Comparison of ENCODE assay signal across 8 cellular contexts in the genomic region with DNA sequence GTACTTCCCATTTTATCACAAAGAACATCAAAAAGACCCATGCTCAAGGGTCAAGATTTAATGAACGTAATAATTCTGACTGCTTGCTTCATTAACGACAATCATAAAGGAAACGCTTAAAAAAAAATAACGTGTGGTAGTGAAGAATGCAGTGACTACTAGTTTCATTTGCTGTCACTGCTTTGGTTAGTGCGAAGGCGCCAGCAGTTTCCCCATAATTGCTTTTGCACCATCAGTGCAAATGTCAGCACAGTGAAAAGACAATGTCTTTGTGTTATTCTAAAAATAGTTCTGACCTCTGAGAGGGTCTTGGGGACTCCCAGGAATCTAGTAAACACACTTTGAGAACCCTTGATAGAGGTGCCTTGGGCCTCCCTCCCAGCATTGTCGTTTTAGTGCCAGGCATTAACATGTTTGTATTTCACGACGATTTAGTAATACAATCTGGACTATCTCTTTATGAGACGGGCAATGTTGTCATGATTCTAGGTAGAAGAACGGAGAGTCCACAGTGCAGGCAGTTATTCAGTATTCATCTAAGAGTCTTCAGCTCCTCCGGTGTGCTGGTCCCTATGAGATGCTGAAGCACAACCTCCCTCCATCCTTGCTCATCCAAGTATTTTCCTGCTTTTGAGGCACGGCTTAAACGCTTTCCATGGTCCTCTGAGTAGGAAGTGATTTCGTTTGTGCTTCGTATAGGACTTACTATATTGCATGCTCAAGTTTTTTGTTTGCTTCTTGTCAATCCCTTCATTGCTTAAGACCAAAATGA.
DNase-seq lines count a peak whose midpoint lies in the region; ATAC-seq, FAIRE-seq and TF ChIP-seq lines count a peak whose summit lies in the region.

No MANE protein-coding gene starts in this region.

- H3K4me1 ChIP-seq in H1 (replicated peaks in 1 of 4; ENCODE audit: control insufficient read depth in 3 of 4, insufficient read depth in 4 of 4, low read length in 3 of 4), result peaks cover 5 to 29% (median 21%) of the 10 kb centered on the region in 4 experiments; a peak in 5 of 7 replicates

- peak overlapping the region; percentile 97 for H3K4me3 Mint-ChIP-seq in natural killer cell treated with Interleukin-12 subunit alpha and Interleukin-12 subunit beta and Interleukin-15 and Interleukin-18, amount 100 ng/mL, for 72 hours
- H3K4me3 Mint-ChIP-seq in type B pancreatic cell, result peak overlapping the region; percentile 96

- no peak overlapping the region for H2BK120ac ChIP-seq in H1 (replicated peaks; ENCODE audit: low read depth, low read length)

- H3K23me2 ChIP-seq in H1 (ENCODE audit: low read depth, low read length), result peaks cover 14% of the 10 kb centered on the region

- H2AFZ ChIP-seq in H1 (ENCODE audit: low read length), result no peak overlapping the region

- H3K27me3 Mint-ChIP-seq in natural killer cell treated with Interleukin-12 subunit alpha and Interleukin-12 subunit beta and Interleukin-15 and Interleukin-18, amount 100 ng/mL, for 72 hours, result no peaks in the 10 kb centered on the region
- no peaks in the 10 kb centered on the region for H3K27me3 Mint-ChIP-seq in type B pancreatic cell

- no peak overlapping the region for H3K14ac ChIP-seq in H1 (ENCODE audit: insufficient read length)

- H3K27ac ChIP-seq in HL-60 (replicated peaks) (peak overlapping the region; percentile 98), VCaP (peak overlapping the region; percentile 99), H1 (ENCODE audit: low read depth, low read length) (no peak overlapping the region)

- no peak overlapping the region for H3K23ac ChIP-seq in H1 (ENCODE audit: insufficient read length)

- H3K79me2 ChIP-seq in H1 (ENCODE audit: control insufficient read depth in 1 of 2, insufficient read depth in 2 of 2, low read length in 2 of 2), result peaks cover 7 to 64% of the 10 kb centered on the region in 2 experiments

- H3K27me3 ChIP-seq in HL-60 (ENCODE audit: insufficient read depth, poor library complexity, severe bottlenecking) (no peaks in the 10 kb centered on the region), H1 (replicated peaks in 1 of 4; ENCODE audit: control insufficient read depth in 3 of 4, extremely low read depth in 1 of 4, insufficient read depth in 3 of 4, low read length in 3 of 4) (no peaks in the 10 kb centered on the region)

- H3K4me3 ChIP-seq in HL-60 (replicated peaks; ENCODE audit: insufficient read depth, low read length) (peak overlapping the region; percentile 89), H1 (ENCODE audit: extremely low read depth in 1 of 4, insufficient read depth in 2 of 4, low read depth in 3 of 4, low read length in 4 of 4) (peak overlapping the region; percentile 63 to 94 (median 88); a peak in 7 of 8 replicates)

- H2AK5ac ChIP-seq in H1 (ENCODE audit: low read depth, low read length), result 0 out of 2 replicates have a peak overlapping the region, but pooled peaks have one; percentile 71

- peaks cover 40% of the 10 kb centered on the region in 2 donors for H3K4me1 Mint-ChIP-seq in natural killer cell treated with Interleukin-12 subunit alpha and Interleukin-12 subunit beta and Interleukin-15 and Interleukin-18, amount 100 ng/mL, for 72 hours (ENCODE audit: low read depth in 2 of 2)
- peaks cover 38% of the 10 kb centered on the region for H3K4me1 Mint-ChIP-seq in type B pancreatic cell (ENCODE audit: unreplicated experiment)

- peak; percentile 7 to 24 for DNase-seq in activated CD4-positive, alpha-beta T cell treated with anti-CD3 and anti-CD28 coated beads for 4 hours
- DNase-seq in activated CD4-positive, alpha-beta T cell treated with anti-CD3 and anti-CD28 coated beads, Interleukin-2, amount 50 U/mL, for 1 hour, result no peak
- DNase-seq in HL-60 (ENCODE audit: low read depth in 1 of 2, low spot score in 1 of 2), result peak in 1 of 2 experiments; percentile 35
- DNase-seq in H1 (ENCODE audit: low read depth in 1 of 2, low spot score in 2 of 2), result no peak
- peak; percentile 71 for DNase-seq in natural killer cell treated with Interleukin-12 subunit alpha and Interleukin-12 subunit beta and Interleukin-15 and Interleukin-18, amount 100 ng/mL, for 72 hours (ENCODE audit: low spot score)
- no peak for DNase-seq in type B pancreatic cell (ENCODE audit: extremely low spot score, unreplicated experiment)

- H3K9me3 ChIP-seq in H1 (ENCODE audit: insufficient read depth in 2 of 2, low read depth in 1 of 2, low read length in 1 of 2), result no peaks in the 10 kb centered on the region

- H2BK15ac ChIP-seq in H1 (ENCODE audit: low read length), result no peak overlapping the region

- 41% methylated on average over 16 of the region's 16 CpGs; no CpG with 5 or more reads in 1 of the 2 experiments for WGBS in H1 (ENCODE audit: extremely low coverage in 1 of 2, insufficient coverage in 1 of 2, insufficient read length in 1 of 2, insufficient replicate concordance in 2 of 2, low coverage in 1 of 2, low lambda C conversion rate in 2 of 2, missing lambda C conversion rate in 1 of 2), 2 experiments

- H2BK5ac ChIP-seq in H1 (ENCODE audit: low read depth, low read length), result peak overlapping the region; percentile 38; the same call in 1 of the 2 replicates

- H2BK12ac ChIP-seq in H1 (ENCODE audit: low read depth, low read length), result peak overlapping the region; percentile 94; the same call in 1 of the 2 replicates

- no peak for TF ChIP-seq POLR2A in H1 (IDR thresholded peaks at IDR 0.05; ENCODE audit: control extremely low read depth in 1 of 2, low read depth in 2 of 2, low read length in 2 of 2)

- H3K79me1 ChIP-seq in H1 (ENCODE audit: low read depth, low read length), result no peaks in the 10 kb centered on the region

- TF ChIP-seq RAD21 in H1 (IDR thresholded peaks at IDR 0.05 in 1 of 2, conservative IDR thresholded peaks at IDR 0.05 in 1 of 2; ENCODE audit: low read depth in 2 of 2, low read length in 2 of 2), result no peak

- H3K36me3 ChIP-seq in H1 (ENCODE audit: control insufficient read depth in 2 of 4, insufficient read depth in 4 of 4, low read length in 3 of 4), result no peaks in the 10 kb centered on the region

- peaks cover 3 to 8% of the 10 kb centered on the region in 2 experiments for H4K20me1 ChIP-seq in H1 (replicated peaks in 1 of 2; ENCODE audit: control insufficient read depth in 1 of 2, insufficient read depth in 2 of 2, low read length in 2 of 2)

- FAIRE-seq in H1 (lab: Jason Lieb, UNC), result no peak

- no peak overlapping the region for H4K91ac ChIP-seq in H1 (replicated peaks; ENCODE audit: insufficient read length, low read length)

- no peak overlapping the region for H3K18ac ChIP-seq in H1 (ENCODE audit: extremely low read depth, low read length)

- no peak overlapping the region for H4K5ac ChIP-seq in H1 (ENCODE audit: insufficient read length, low read depth, low read length)

- CTCF ChIA-PET in H1 (lab: Charles Lee; ENCODE audit: partially characterized antibody), result interaction anchor here (0.8 to 2.0 kb wide), 14 partner anchors 9 to 105 kb away, joined by 3 to 9 read pairs (median 4); no protein-coding TSS in a partner anchor

- ATAC-seq in natural killer cell treated with Interleukin-12 subunit alpha and Interleukin-12 subunit beta and Interleukin-15 and Interleukin-18, amount 100 ng/mL, for 72 hours, result peak; percentile 42 to 52
- no peak for ATAC-seq in HG02763 (IDR thresholded peaks at IDR 0.05; ENCODE audit: unreplicated experiment)

- no peak overlapping the region for H4K8ac ChIP-seq in H1 (ENCODE audit: extremely low read depth, insufficient read depth, low read length)

- H3K36me3 Mint-ChIP-seq in natural killer cell treated with Interleukin-12 subunit alpha and Interleukin-12 subunit beta and Interleukin-15 and Interleukin-18, amount 100 ng/mL, for 72 hours, result no peaks in the 10 kb centered on the region
- H3K36me3 Mint-ChIP-seq in type B pancreatic cell, result no peaks in the 10 kb centered on the region

- no peak for TF ChIP-seq CTCF in HL-60 (IDR thresholded peaks at IDR 0.05; ENCODE audit: insufficient read depth, low read length)
- no peak for TF ChIP-seq CTCF in VCaP (conservative IDR thresholded peaks at IDR 0.05)
- no peak for TF ChIP-seq CTCF in H1 (IDR thresholded peaks at IDR 0.05; ENCODE audit: control extremely low read depth in 1 of 3, insufficient read depth in 1 of 3, low read depth in 1 of 3, low read length in 3 of 3)
- TF ChIP-seq CTCF in type B pancreatic cell (conservative IDR thresholded peaks at IDR 0.05), result no peak

- H3K9ac ChIP-seq in H1 (replicated peaks in 1 of 4; ENCODE audit: extremely low read depth in 1 of 4, low read depth in 3 of 4, low read length in 3 of 4), result peak overlapping the region in 1 of 4 experiments; percentile 34; a peak in 3 of 7 replicates

- no peak overlapping the region for H2BK20ac ChIP-seq in H1 (ENCODE audit: low read length)

- peak overlapping the region; percentile 95 to 99 for H3K27ac Mint-ChIP-seq in natural killer cell treated with Interleukin-12 subunit alpha and Interleukin-12 subunit beta and Interleukin-15 and Interleukin-18, amount 100 ng/mL, for 72 hours
- H3K27ac Mint-ChIP-seq in type B pancreatic cell, result peak overlapping the region; percentile 89

- no peak for TF ChIP-seq EP300 in H1 (IDR thresholded peaks at IDR 0.05; ENCODE audit: borderline replicate concordance in 1 of 2, low read depth in 2 of 2, low read length in 2 of 2)

- POLR2A ChIA-PET in H1 (lab: Charles Lee; ENCODE audit: partially characterized antibody), result interaction anchor here (0.6 to 6.7 kb wide), 33 partner anchors 8 to 114 kb away, joined by 3 to 108 read pairs (median 4); partner anchors contain the start of gene AFF1

- no peaks in the 10 kb centered on the region for H3K9me3 Mint-ChIP-seq in natural killer cell treated with Interleukin-12 subunit alpha and Interleukin-12 subunit beta and Interleukin-15 and Interleukin-18, amount 100 ng/mL, for 72 hours
- no peaks in the 10 kb centered on the region for H3K9me3 Mint-ChIP-seq in type B pancreatic cell

- H3K4ac ChIP-seq in H1 (replicated peaks; ENCODE audit: insufficient read length, low read depth, low read length), result no peak overlapping the region

- H3K56ac ChIP-seq in H1 (replicated peaks; ENCODE audit: insufficient read length, low read depth, low read length), result no peak overlapping the region

- peak overlapping the region; percentile 58 to 96 for H3K4me2 ChIP-seq in H1 (ENCODE audit: insufficient read depth in 1 of 2, low read depth in 2 of 2, low read length in 2 of 2)

TF ChIP-seq in H1, 55 proteins besides CTCF, POLR2A, EP300 and RAD21 (continues in another document):
- TF ChIP-seq CTBP2 (IDR thresholded peaks at IDR 0.05; ENCODE audit: borderline replicate concordance, insufficient read depth, insufficient read length, low read length) (no peak), SIRT6 (IDR thresholded peaks at IDR 0.05; ENCODE audit: low read length) (no peak), TAF7 (optimal IDR thresholded peaks at IDR 0.05; ENCODE audit: borderline replicate concordance, low read depth, low read length) (no peak), CHD1 (IDR thresholded peaks at IDR 0.05; ENCODE audit: low read depth, low read length) (no peak), CEBPB (IDR thresholded peaks at IDR 0.05; ENCODE audit: low read depth, low read length) (no peak), CBX8 (IDR thresholded peaks at IDR 0.05; ENCODE audit: borderline replicate concordance, low read depth, low read length) (no peak), HDAC2 (IDR thresholded peaks at IDR 0.05; ENCODE audit: borderline replicate concordance in 1 of 2, low read depth in 2 of 2, low read length in 2 of 2) (no peak)

Comparison
In these comparisons a context has a peak if more than half of its experiments do, and no peak if none do; other contexts are left out.
1. DNase-seq: peak in activated CD4-positive, alpha-beta T cell treated with anti-CD3 and anti-CD28 coated beads for 4 hours (2 of 2) and natural killer cell treated with Interleukin-12 subunit alpha and Interleukin-12 subunit beta and Interleukin-15 and Interleukin-18, amount 100 ng/mL, for 72 hours (single experiment); none in activated CD4-positive, alpha-beta T cell treated with anti-CD3 and anti-CD28 coated beads, Interleukin-2, amount 50 U/mL, for 1 hour (single experiment), H1 (0 of 2) and type B pancreatic cell (single experiment).